Comparison of ENCODE assay signal across 31 cellular contexts in genomic region chr16:47885489-47885888, GRCh38.
"Had no signal": no experiment of that assay in that cellular context is flagged by ENCODE, and none has a peak within 500 bp of the region (broad histone marks: within the 10 kb centered on the region; RNA-seq: fewer than 3 reads in every experiment).

No MANE protein-coding gene starts in this region.

- H3K27ac ChIP-seq: body of pancreas, esophagus muscularis mucosa, foreskin keratinocyte, gastrocnemius medialis, heart left ventricle, WERI-Rb-1 had no signal

- ATAC-seq: activated CD4-positive, CD25-positive, alpha-beta regulatory T cell treated with anti-CD3 and anti-CD28 coated beads, Interleukin-2, amount 50 U/mL, for 24 hours; activated CD8-positive, alpha-beta T cell treated with anti-CD3 and anti-CD28 coated beads for 36 hours; activated T-cell treated with anti-CD3 and anti-CD28 coated beads, Interleukin-2, amount 50 U/mL, for 4 hours; activated T-helper 17 cell treated with anti-CD3 and anti-CD28 coated beads, Interleukin-2, amount 50 U/mL, for 72 hours; body of pancreas; effector memory CD8-positive, alpha-beta T cell; foreskin keratinocyte; gastrocnemius medialis; heart left ventricle had no signal

- H3K4me1 ChIP-seq: body of pancreas, esophagus muscularis mucosa, gastrocnemius medialis, heart left ventricle had no signal

- H3K36me3 ChIP-seq: esophagus muscularis mucosa, gastrocnemius medialis, heart left ventricle, WERI-Rb-1 had no signal

- DNase-seq: activated B cell treated with CpG ODN at 0.5 μM for 24 hours; activated CD4-positive, alpha-beta T cell treated with anti-CD3 and anti-CD28 coated beads for 48 hours; activated CD4-positive, alpha-beta T cell treated with anti-CD3 and anti-CD28 coated beads, Interleukin-2, amount 50 U/mL, for 1 hour; activated CD4-positive, alpha-beta T cell treated with anti-CD3 and anti-CD28 coated beads, Interleukin-2, amount 50 U/mL, for 48 hours; activated CD8-positive, alpha-beta memory T cell treated with anti-CD3 and anti-CD28 coated beads for 24 hours; activated CD8-positive, alpha-beta T cell treated with anti-CD3 and anti-CD28 coated beads for 36 hours; activated effector memory CD4-positive, alpha-beta T cell treated with Interleukin-2 at 50 U/mL for 16 hours; activated gamma-delta T cell treated with Interleukin-2 at 50 U/mL for 16 hours; activated naive CD4-positive, alpha-beta T cell treated with anti-CD3 and anti-CD28 coated beads, Interleukin-2, amount 50 U/mL, for 16 hours; activated naive CD4-positive, alpha-beta T cell treated with Interleukin-2 at 50 U/mL for 16 hours; activated T-cell treated with anti-CD3 and anti-CD28 coated beads, Interleukin-2, amount 50 U/mL, for 4 hours; amygdala; aorta; body of pancreas; caudate nucleus; cortex of kidney; dermis blood vessel endothelial cell; effector CD4-positive, alpha-beta T cell; effector memory CD8-positive, alpha-beta T cell; erythroblast; foreskin keratinocyte; gastrocnemius medialis; glutamatergic neuron; heart left ventricle; T-helper 2 cell; WERI-Rb-1 had no signal

- H3K4me3 ChIP-seq: body of pancreas, esophagus muscularis mucosa, gastrocnemius medialis, heart left ventricle had no signal

- FAIRE-seq: colon, TTC549 had no signal

- H3K9me3 ChIP-seq: body of pancreas, esophagus muscularis mucosa, gastrocnemius medialis, heart left ventricle had no signal

- H3K27me3 ChIP-seq: body of pancreas, foreskin keratinocyte, gastrocnemius medialis had no signal
